1 cellular context compared by ENCODE assay signal in genomic region chr19:16252459-16253205, GRCh38.
TF ChIP-seq lines count a peak whose summit lies in the region.

No MANE protein-coding gene starts in this region.

TF ChIP-seq in SK-N-SH, 30 proteins besides CTCF, POLR2A, EP300 and RAD21 (continued from another document):
- TF ChIP-seq IRF3 (IDR thresholded peaks at IDR 0.05; ENCODE audit: low read depth, low read length) (no peak), TAF1 (IDR thresholded peaks at IDR 0.05; ENCODE audit: borderline replicate concordance, low read depth, low read length) (no peak), ELF1 (IDR thresholded peaks at IDR 0.05) (no peak), GATA2 (CRISPR knock-in tag; IDR thresholded peaks at IDR 0.05) (no peak), YY1 (IDR thresholded peaks at IDR 0.05; ENCODE audit: low read depth) (no peak)
